ENCODE assay signal across 10 cellular contexts in the genomic region with DNA sequence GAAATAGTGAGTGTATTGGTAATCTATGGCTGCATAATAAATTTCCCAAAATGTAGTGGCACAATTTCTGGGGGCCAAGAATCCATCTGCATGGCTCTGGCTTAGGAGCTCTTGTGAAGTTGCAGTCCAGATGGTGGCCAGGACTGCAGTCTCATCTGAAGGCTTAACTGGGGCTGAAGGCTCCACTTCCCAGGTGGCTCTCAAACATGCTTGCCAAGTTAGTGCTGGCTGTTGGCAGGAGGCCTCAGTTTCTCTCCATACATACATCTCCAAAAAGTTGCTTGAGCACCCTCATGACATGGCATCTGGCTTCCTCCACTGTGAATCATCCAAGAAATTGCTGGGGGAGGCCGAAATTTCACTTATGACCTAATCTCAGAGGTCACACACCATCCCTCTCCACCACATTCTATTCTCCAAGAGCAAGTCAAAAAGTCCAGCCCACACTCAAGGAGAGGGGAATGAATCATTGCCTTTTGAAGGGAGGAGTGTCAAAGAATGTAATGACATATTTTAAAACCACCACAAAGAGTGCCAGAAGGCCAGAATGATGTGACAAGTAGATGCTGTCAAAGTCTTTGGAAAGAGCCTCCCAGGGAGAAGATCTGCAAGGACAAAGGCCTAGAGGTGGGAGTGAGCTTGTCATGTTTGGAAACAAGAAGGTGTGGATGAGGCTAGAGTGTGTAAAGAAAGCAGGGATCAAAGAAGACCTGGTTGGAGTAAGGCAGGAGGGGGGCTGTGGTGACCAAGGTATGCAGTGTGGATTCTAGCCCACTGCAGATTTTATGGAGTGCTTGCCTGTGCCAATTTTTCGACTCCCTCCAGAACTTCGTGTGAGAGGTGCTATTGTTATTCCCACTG.
A peak's percentile ranks its signal among the peaks of the same experiment; 100 is the strongest.
DNase-seq lines count a peak whose midpoint lies in the region; ATAC-seq and TF ChIP-seq lines count a peak whose summit lies in the region.
"Had no signal": no experiment of that assay in that cellular context is flagged by ENCODE, and none has a peak within 500 bp of the region (broad histone marks: within the 10 kb centered on the region; RNA-seq: fewer than 3 reads in every experiment).

No MANE protein-coding gene starts in this region.

- H3K4me3 Mint-ChIP-seq in activated T-cell treated with anti-CD3 and anti-CD28 coated beads, Interleukin-2, amount 50 U/mL, for 72 hours: no peak overlapping the region
- H3K4me3 Mint-ChIP-seq in activated T-cell treated with anti-CD3 and anti-CD28 coated beads, Interleukin-2, amount 50 U/mL, for 4 hours: no peak overlapping the region
- no peak overlapping the region for H3K4me3 Mint-ChIP-seq in activated CD4-positive, alpha-beta memory T cell treated with anti-CD3 and anti-CD28 coated beads, Interleukin-2, amount 10 ng/mL, durations not matched to agents 7 days and 5 days

- H3K36me3 Mint-ChIP-seq in activated T-cell treated with anti-CD3 and anti-CD28 coated beads, Interleukin-2, amount 50 U/mL, for 72 hours (ENCODE audit: insufficient read depth in 2 of 2): no peaks in the 10 kb centered on the region
- no peaks in the 10 kb centered on the region for H3K36me3 Mint-ChIP-seq in activated T-cell treated with anti-CD3 and anti-CD28 coated beads, Interleukin-2, amount 50 U/mL, for 4 hours (ENCODE audit: insufficient read depth)
- H3K36me3 Mint-ChIP-seq in activated CD4-positive, alpha-beta memory T cell treated with anti-CD3 and anti-CD28 coated beads, Interleukin-2, amount 10 ng/mL, durations not matched to agents 7 days and 5 days (ENCODE audit: low read depth): no peaks in the 10 kb centered on the region

- H3K4me3 ChIP-seq in heart right ventricle: no peak overlapping the region
- H3K4me3 ChIP-seq in subcutaneous abdominal adipose tissue (ENCODE audit: low read depth in 1 of 5, low read length in 5 of 5): no peak overlapping the region

- no peaks in the 10 kb centered on the region for H3K4me1 Mint-ChIP-seq in activated T-cell treated with anti-CD3 and anti-CD28 coated beads, Interleukin-2, amount 50 U/mL, for 72 hours (ENCODE audit: low read depth)
- no peaks in the 10 kb centered on the region for H3K4me1 Mint-ChIP-seq in activated T-cell treated with anti-CD3 and anti-CD28 coated beads, Interleukin-2, amount 50 U/mL, for 4 hours (ENCODE audit: low read depth)
- H3K4me1 Mint-ChIP-seq in activated CD4-positive, alpha-beta memory T cell treated with anti-CD3 and anti-CD28 coated beads, Interleukin-2, amount 10 ng/mL, durations not matched to agents 7 days and 5 days: no peaks in the 10 kb centered on the region

- no peaks in the 10 kb centered on the region for H3K9me3 Mint-ChIP-seq in activated T-cell treated with anti-CD3 and anti-CD28 coated beads, Interleukin-2, amount 50 U/mL, for 72 hours
- no peaks in the 10 kb centered on the region for H3K9me3 Mint-ChIP-seq in activated T-cell treated with anti-CD3 and anti-CD28 coated beads, Interleukin-2, amount 50 U/mL, for 4 hours
- H3K9me3 Mint-ChIP-seq in activated CD4-positive, alpha-beta memory T cell treated with anti-CD3 and anti-CD28 coated beads, Interleukin-2, amount 10 ng/mL, durations not matched to agents 7 days and 5 days: no peaks in the 10 kb centered on the region

- no peak overlapping the region for H3K9ac ChIP-seq in subcutaneous abdominal adipose tissue (ENCODE audit: low read length in 5 of 5)
- H3K9ac ChIP-seq: parathyroid adenoma had no signal

- DNase-seq in activated T-cell treated with anti-CD3 and anti-CD28 coated beads, Interleukin-2, amount 50 U/mL, for 72 hours: no peak
- DNase-seq in activated T-cell treated with anti-CD3 and anti-CD28 coated beads, Interleukin-2, amount 50 U/mL, for 4 hours: no peak
- DNase-seq in SW480 (ENCODE audit: low spot score) (peak; percentile 85), heart right ventricle (no peak)
- DNase-seq in activated CD4-positive, alpha-beta memory T cell treated with anti-CD3 and anti-CD28 coated beads, Interleukin-2, amount 10 ng/mL, durations not matched to agents 7 days and 5 days: no peak
- DNase-seq: NCI-H1417 had no signal

- intact Hi-C loops in heart right ventricle (cut with DNase I): no loop called here

- H3K27me3 ChIP-seq in heart right ventricle (peaks cover 0 to 36% (median 6%) of the 10 kb centered on the region in 7 donors), subcutaneous abdominal adipose tissue (ENCODE audit: control insufficient read depth in 5 of 5, insufficient read depth in 4 of 5, low read length in 5 of 5) (no peaks in the 10 kb centered on the region)

- POLR2A ChIA-PET in activated CD4-positive, alpha-beta memory T cell treated with anti-CD3 and anti-CD28 coated beads, Interleukin-2, amount 10 ng/mL, durations not matched to agents 7 days and 5 days (lab: Charles Lee): no interaction called here

- no peak for TF ChIP-seq CTCF in heart right ventricle (IDR thresholded peaks at IDR 0.05)

- H3K36me3 ChIP-seq in heart right ventricle: no peaks in the 10 kb centered on the region
- H3K36me3 ChIP-seq in subcutaneous abdominal adipose tissue (ENCODE audit: control insufficient read depth in 5 of 5, insufficient read depth in 5 of 5, low read length in 5 of 5): no peaks in the 10 kb centered on the region

- H3K9me3 ChIP-seq in heart right ventricle (peaks cover 0 to 18% (median 3%) of the 10 kb centered on the region in 11 donors), subcutaneous abdominal adipose tissue (ENCODE audit: control insufficient read depth in 5 of 5, low read length in 5 of 5) (peaks cover 0 to 7% (median 7%) of the 10 kb centered on the region in 5 donors)

- WGBS in heart right ventricle, 2 donors: 70 to 73% methylated on average over 3 of the region's 3 CpGs

- H3K4me1 ChIP-seq in heart right ventricle (peaks cover 0 to 14% (median 5%) of the 10 kb centered on the region in 9 donors), subcutaneous abdominal adipose tissue (ENCODE audit: control insufficient read depth in 5 of 5, insufficient read depth in 5 of 5, low read length in 5 of 5) (peaks cover 2 to 33% (median 24%) of the 10 kb centered on the region in 5 donors)
- H3K4me1 ChIP-seq: parathyroid adenoma had no signal

- ATAC-seq in activated T-cell treated with anti-CD3 and anti-CD28 coated beads, Interleukin-2, amount 50 U/mL, for 72 hours (replicated peaks in 1 of 2): peak; percentile 43 to 58
- no peak for ATAC-seq in activated T-cell treated with anti-CD3 and anti-CD28 coated beads, Interleukin-2, amount 50 U/mL, for 4 hours
- peak in 6 of 8 donors; percentile 27 to 77 (median 60) for ATAC-seq in heart right ventricle
- ATAC-seq in GM19351 (IDR thresholded peaks at IDR 0.05; ENCODE audit: unreplicated experiment): no peak
- ATAC-seq in HG03565 (IDR thresholded peaks at IDR 0.05; ENCODE audit: unreplicated experiment): no peak

- CTCF ChIA-PET in activated CD4-positive, alpha-beta memory T cell treated with anti-CD3 and anti-CD28 coated beads, Interleukin-2, amount 10 ng/mL, durations not matched to agents 7 days and 5 days (lab: Charles Lee): no interaction called here

- H3K27me3 Mint-ChIP-seq in activated T-cell treated with anti-CD3 and anti-CD28 coated beads, Interleukin-2, amount 50 U/mL, for 72 hours (ENCODE audit: low read depth): no peaks in the 10 kb centered on the region
- peaks cover 9% of the 10 kb centered on the region for H3K27me3 Mint-ChIP-seq in activated T-cell treated with anti-CD3 and anti-CD28 coated beads, Interleukin-2, amount 50 U/mL, for 4 hours (ENCODE audit: low read depth)
- no peaks in the 10 kb centered on the region for H3K27me3 Mint-ChIP-seq in activated CD4-positive, alpha-beta memory T cell treated with anti-CD3 and anti-CD28 coated beads, Interleukin-2, amount 10 ng/mL, durations not matched to agents 7 days and 5 days

- H3K27ac ChIP-seq in heart right ventricle (peak overlapping the region in 5 of 10 donors; percentile 15 to 67 (median 48)), subcutaneous abdominal adipose tissue (ENCODE audit: low read depth, low read length) (peak overlapping the region; percentile 59)
- H3K27ac ChIP-seq: parathyroid adenoma had no signal

- H3K27ac Mint-ChIP-seq in activated T-cell treated with anti-CD3 and anti-CD28 coated beads, Interleukin-2, amount 50 U/mL, for 72 hours: no peak overlapping the region
- H3K27ac Mint-ChIP-seq in activated CD4-positive, alpha-beta memory T cell treated with anti-CD3 and anti-CD28 coated beads, Interleukin-2, amount 10 ng/mL, durations not matched to agents 7 days and 5 days: no peak overlapping the region

Comparison
In these comparisons a context has a peak if more than half of its experiments do, and no peak if none do; other contexts are left out.
1. ATAC-seq: peak in activated T-cell treated with anti-CD3 and anti-CD28 coated beads, Interleukin-2, amount 50 U/mL, for 72 hours (2 of 2) and heart right ventricle (6 of 8); none in activated T-cell treated with anti-CD3 and anti-CD28 coated beads, Interleukin-2, amount 50 U/mL, for 4 hours (0 of 2), GM19351 (single experiment) and HG03565 (single experiment).